17 cellular contexts compared by ENCODE assay signal in the genomic region with DNA sequence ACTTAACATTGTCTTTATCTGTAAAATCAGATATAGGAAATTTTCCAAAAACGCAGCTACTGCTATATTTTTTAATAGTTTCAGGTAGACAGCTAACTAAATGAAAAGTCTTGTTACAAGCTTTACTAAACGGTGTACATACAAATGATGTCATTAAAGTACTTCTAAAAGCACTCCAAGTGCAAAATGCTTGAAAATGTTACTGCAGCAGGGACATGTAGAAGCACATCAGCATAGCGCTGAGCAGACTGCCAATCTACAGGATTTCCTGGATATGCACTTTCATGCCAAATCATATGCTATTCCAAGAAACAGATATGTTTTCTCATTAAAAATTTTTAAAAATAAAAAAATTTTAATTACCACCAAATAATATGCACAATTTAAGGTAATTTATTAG.
DNase-seq lines count a peak whose midpoint lies in the region; FAIRE-seq and TF ChIP-seq lines count a peak whose summit lies in the region.
"Had no signal": no experiment of that assay in that cellular context is flagged by ENCODE, and none has a peak within 500 bp of the region (broad histone marks: within the 10 kb centered on the region; RNA-seq: fewer than 3 reads in every experiment).

No MANE protein-coding gene starts in this region.

- peaks cover 2% of the 10 kb centered on the region; the same call in 1 of the 2 replicates for H3K4me1 ChIP-seq in HEK293 (ENCODE audit: control insufficient read depth, insufficient read depth, low read length)

- no peak overlapping the region for H3K4me3 Mint-ChIP-seq in glutamatergic neuron (ENCODE audit: unreplicated experiment)
- H3K4me3 Mint-ChIP-seq: CD14-positive monocyte; CD8-positive, alpha-beta T cell; H9; IgD-negative memory B cell had no signal

- H3K9me3 Mint-ChIP-seq in glutamatergic neuron (ENCODE audit: unreplicated experiment) = peaks cover 2% of the 10 kb centered on the region
- H3K9me3 Mint-ChIP-seq: CD14-positive monocyte; CD8-positive, alpha-beta T cell; H9; IgD-negative memory B cell had no signal

- H3K27me3 Mint-ChIP-seq in glutamatergic neuron (ENCODE audit: unreplicated experiment) = no peaks in the 10 kb centered on the region
- H3K27me3 Mint-ChIP-seq: IgD-negative memory B cell had no signal

- CTCF ChIA-PET in HEK293 (lab: Yijun Ruan, JAX) = interaction anchor here (0.6 to 1.0 kb wide), 2 partner anchors 31 to 61 kb away, joined by 3 read pairs; no protein-coding TSS in a partner anchor

- no peaks in the 10 kb centered on the region for H3K36me3 Mint-ChIP-seq in glutamatergic neuron (ENCODE audit: unreplicated experiment)

- POLR2A ChIA-PET in HEK293 (lab: Yijun Ruan, JAX) = no interaction called here

- H3K36me3 ChIP-seq in HEK293 (ENCODE audit: control insufficient read depth in 2 of 2, insufficient read depth in 1 of 2, low read length in 2 of 2) = peaks cover 8 to 35% of the 10 kb centered on the region in 2 experiments

- no peak overlapping the region for H3K27ac ChIP-seq in HEK293 (ENCODE audit: extremely low read depth, low read depth, low read length)
- H3K27ac ChIP-seq: 22Rv1 had no signal

- no peaks in the 10 kb centered on the region for H3K9me3 ChIP-seq in HEK293 (ENCODE audit: control insufficient read depth, insufficient read depth, low read depth, low read length)

- DNase-seq in DMS53 (lab: John Stamatoyannopoulos, UW) (peak; percentile 31), DMS53 treated with DMSO at 0.1 percent for 48 hours (lab: John Stamatoyannopoulos, UW; ENCODE audit: unreplicated experiment) (no peak), NCI-H526 (lab: John Stamatoyannopoulos, UW) (no peak), glutamatergic neuron (no peak), NCI-H82 (lab: John Stamatoyannopoulos, UW) (no peak)
- DNase-seq: CD8-positive, alpha-beta T cell; COR-L47; EL; GOT3; H9 had no signal

- H3K27ac Mint-ChIP-seq in glutamatergic neuron (ENCODE audit: unreplicated experiment) = no peak overlapping the region
- H3K27ac Mint-ChIP-seq: CD14-positive monocyte, IgD-negative memory B cell had no signal

- H3K4me1 Mint-ChIP-seq in glutamatergic neuron (ENCODE audit: low read depth, unreplicated experiment) = peaks cover 4% of the 10 kb centered on the region
- H3K4me1 Mint-ChIP-seq: CD14-positive monocyte had no signal

- H3K4me3 ChIP-seq in HEK293 (ENCODE audit: low read depth, low read length) = no peak overlapping the region

- peak; percentile 69 for FAIRE-seq in islet of Langerhans (lab: Jason Lieb, UNC)
- FAIRE-seq: G401.6, GM12892 had no signal

- TF ChIP-seq CTCF in HEK293 (tag by site-specific recombination; IDR thresholded peaks at IDR 0.05) (no peak), glutamatergic neuron (IDR thresholded peaks at IDR 0.05; ENCODE audit: partially characterized antibody, unreplicated experiment) (no peak)

TF ChIP-seq in HEK293, 187 proteins besides CTCF, POLR2A, EP300 and RAD21:
- no peak for TF ChIP-seq ZNF37A (tag by site-specific recombination; IDR thresholded peaks at IDR 0.05)
- TF ChIP-seq, protein P1, sequence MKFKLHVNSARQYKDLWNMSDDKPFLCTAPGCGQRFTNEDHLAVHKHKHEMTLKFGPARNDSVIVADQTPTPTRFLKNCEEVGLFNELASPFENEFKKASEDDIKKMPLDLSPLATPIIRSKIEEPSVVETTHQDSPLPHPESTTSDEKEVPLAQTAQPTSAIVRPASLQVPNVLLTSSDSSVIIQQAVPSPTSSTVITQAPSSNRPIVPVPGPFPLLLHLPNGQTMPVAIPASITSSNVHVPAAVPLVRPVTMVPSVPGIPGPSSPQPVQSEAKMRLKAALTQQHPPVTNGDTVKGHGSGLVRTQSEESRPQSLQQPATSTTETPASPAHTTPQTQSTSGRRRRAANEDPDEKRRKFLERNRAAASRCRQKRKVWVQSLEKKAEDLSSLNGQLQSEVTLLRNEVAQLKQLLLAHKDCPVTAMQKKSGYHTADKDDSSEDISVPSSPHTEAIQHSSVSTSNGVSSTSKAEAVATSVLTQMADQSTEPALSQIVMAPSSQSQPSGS (tag by site-specific recombination; IDR thresholded peaks at IDR 0.05; ENCODE audit: low read depth) = 0 out of 2 replicates have a peak, but pooled peaks have one; percentile 9
